Comparison of ENCODE assay signal across 8 cellular contexts in genomic region chr4:16225139-16225538, GRCh38. TPM values are rescaled to one million over a fixed set of nuclear protein-coding genes. Genes with fewer than 3 reads are reported as not detected.
A peak's percentile ranks its signal among the peaks of the same experiment; 100 is the strongest.
DNase-seq lines count a peak whose midpoint lies in the region; ATAC-seq and TF ChIP-seq lines count a peak whose summit lies in the region.

No MANE protein-coding gene starts in this region.

- peak; percentile 2 for ATAC-seq in foreskin keratinocyte

- TF ChIP-seq CTCF in VCaP (conservative IDR thresholded peaks at IDR 0.05): no peak
- no peak for TF ChIP-seq CTCF in foreskin keratinocyte (conservative IDR thresholded peaks at IDR 0.05)

- H3K4me3 Mint-ChIP-seq in activated naive CD4-positive, alpha-beta T cell treated with anti-CD3 and anti-CD28 coated beads, Interleukin-2, amount 50 U/mL, for 24 hours: peak overlapping the region; percentile 84

- H3K27ac ChIP-seq in VCaP: peak overlapping the region; percentile 96
- peak overlapping the region; percentile 6 for H3K27ac ChIP-seq in foreskin keratinocyte
- peak overlapping the region; percentile 74 for H3K27ac ChIP-seq in skeletal muscle tissue (ENCODE audit: low read depth, low read length)

- peak overlapping the region; percentile 56 for H3K27ac Mint-ChIP-seq in activated naive CD4-positive, alpha-beta T cell treated with anti-CD3 and anti-CD28 coated beads, Interleukin-2, amount 50 U/mL, for 24 hours

- H3K9me3 ChIP-seq in skeletal muscle tissue (ENCODE audit: control insufficient read depth in 3 of 3, low read length in 3 of 3): no peaks in the 10 kb centered on the region

- H3K27me3 ChIP-seq in foreskin keratinocyte: no peaks in the 10 kb centered on the region
- no peaks in the 10 kb centered on the region for H3K27me3 ChIP-seq in skeletal muscle tissue (ENCODE audit: control insufficient read depth in 3 of 3, insufficient read depth in 3 of 3, low read length in 3 of 3)

- peaks cover 4% of the 10 kb centered on the region for H3K36me3 Mint-ChIP-seq in activated naive CD4-positive, alpha-beta T cell treated with anti-CD3 and anti-CD28 coated beads, Interleukin-2, amount 50 U/mL, for 24 hours

- no peaks in the 10 kb centered on the region for H3K9me3 Mint-ChIP-seq in activated naive CD4-positive, alpha-beta T cell treated with anti-CD3 and anti-CD28 coated beads, Interleukin-2, amount 50 U/mL, for 24 hours

- no peaks in the 10 kb centered on the region for H3K27me3 Mint-ChIP-seq in activated naive CD4-positive, alpha-beta T cell treated with anti-CD3 and anti-CD28 coated beads, Interleukin-2, amount 50 U/mL, for 24 hours

- H3K4me1 Mint-ChIP-seq in activated naive CD4-positive, alpha-beta T cell treated with anti-CD3 and anti-CD28 coated beads, Interleukin-2, amount 50 U/mL, for 24 hours: peaks cover 55% of the 10 kb centered on the region

- H3K9ac ChIP-seq in skeletal muscle tissue (ENCODE audit: low read depth in 1 of 3, low read length in 3 of 3): peak overlapping the region; percentile 75 to 92 (median 91)

- no peaks in the 10 kb centered on the region for H3K36me3 ChIP-seq in skeletal muscle tissue (ENCODE audit: control insufficient read depth in 3 of 3, insufficient read depth in 3 of 3, low read length in 3 of 3)

- H3K4me3 ChIP-seq in skeletal muscle tissue (ENCODE audit: low read length in 3 of 3): peak overlapping the region; percentile 50 to 94 (median 83)

- DNase-seq in activated naive CD4-positive, alpha-beta T cell treated with anti-CD3 and anti-CD28 coated beads, Interleukin-2, amount 50 U/mL, for 16 hours: no peak
- peak in 1 of 2 donors; percentile 17 for DNase-seq in foreskin keratinocyte
- DNase-seq in NCI-H187 treated with DMSO at 0.1 percent for 48 hours (lab: John Stamatoyannopoulos, UW): no peak
- no peak for DNase-seq in stimulated activated CD4-positive, alpha-beta T cell treated with anti-CD3 and anti-CD28 coated beads, Interleukin-4, amount 100 ng/mL, for 4 hours
- no peak for DNase-seq in cerebellum (ENCODE audit: low spot score)

- H3K4me1 ChIP-seq in foreskin keratinocyte (no peaks in the 10 kb centered on the region), skeletal muscle tissue (ENCODE audit: control insufficient read depth in 3 of 3, insufficient read depth in 3 of 3, low read length in 3 of 3) (peaks cover 15 to 29% (median 22%) of the 10 kb centered on the region in 3 donors)

RNA-seq across cellular contexts. Expression of gene TAPT1, which starts 1.1 kb away (rescaled TPM):
- total RNA-seq in foreskin keratinocyte (10.1 and 13.3 TPM in 2 replicates), skeletal muscle tissue (31.8 TPM), cerebellum (40.6 TPM)
- 3.0 and 3.9 TPM in 2 replicates for polyA plus RNA-seq in foreskin keratinocyte

Comparison
In these comparisons a context has a peak if more than half of its experiments do, and no peak if none do; other contexts are left out.
1. H3K27ac ChIP-seq: peak in every context shown above with its lines; median percentile 96 in VCaP; 74 in skeletal muscle tissue; 6 in foreskin keratinocyte.